Comparison of ENCODE assay signal across 8 cellular contexts in the genomic region with DNA sequence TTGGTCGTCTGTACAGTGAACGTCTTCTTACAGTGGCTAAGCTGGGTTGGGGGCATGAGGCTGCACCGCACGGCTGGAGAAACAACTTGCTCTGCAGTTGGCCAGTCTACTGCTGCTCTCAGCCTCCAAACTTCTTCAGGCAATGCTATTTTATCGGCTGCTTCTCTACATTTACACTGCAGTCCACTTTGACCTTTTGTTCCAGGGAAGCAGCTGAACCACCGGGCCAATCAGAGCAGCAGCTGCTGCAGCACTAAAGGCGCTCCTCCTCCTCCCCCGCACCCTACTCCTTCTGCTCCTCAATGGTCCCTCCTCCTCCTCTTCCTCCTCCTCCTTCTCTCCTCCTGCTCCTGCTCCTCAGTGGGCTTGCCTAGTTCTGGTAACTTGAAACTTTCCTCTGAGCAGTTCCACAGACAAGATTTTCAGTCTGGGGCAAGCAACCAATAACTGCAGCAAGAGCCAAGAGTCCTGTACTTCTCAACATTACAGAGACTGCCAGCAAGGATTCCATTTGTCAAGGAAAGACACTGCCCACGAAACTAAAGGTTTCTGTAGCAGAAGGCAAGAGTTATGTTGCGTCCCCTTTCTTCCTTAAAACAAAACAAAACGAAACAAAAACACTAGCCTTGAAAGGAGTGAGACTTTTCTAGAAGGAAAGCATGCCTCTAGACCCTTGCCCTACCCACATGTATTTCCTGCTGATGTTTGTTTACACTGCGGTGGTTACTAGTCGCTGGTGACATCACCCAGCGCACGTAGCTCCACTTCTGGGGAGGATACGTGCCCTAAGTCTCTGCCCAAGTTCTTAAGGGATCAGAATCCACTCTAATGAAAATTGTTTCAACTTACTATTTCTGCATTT.
DNase-seq lines count a peak whose midpoint lies in the region; ATAC-seq and TF ChIP-seq lines count a peak whose summit lies in the region.

No MANE protein-coding gene starts in this region.

- H3K9ac ChIP-seq in neural progenitor cell: no peak overlapping the region

- H3K79me2 ChIP-seq in neural progenitor cell (ENCODE audit: low read depth): peaks cover 4% of the 10 kb centered on the region

- H3K27me3 ChIP-seq in Peyer's patch: no peaks in the 10 kb centered on the region
- no peaks in the 10 kb centered on the region for H3K27me3 ChIP-seq in foreskin keratinocyte
- H3K27me3 ChIP-seq in neural progenitor cell: no peaks in the 10 kb centered on the region

- peak; percentile 68 to 85 for TF ChIP-seq POLR2A in Peyer's patch (IDR thresholded peaks at IDR 0.05)

- H3K9me3 ChIP-seq in Peyer's patch (no peaks in the 10 kb centered on the region), neural progenitor cell (ENCODE audit: low read depth) (no peaks in the 10 kb centered on the region)

- H3K27me3 Mint-ChIP-seq in neural progenitor cell (ENCODE audit: insufficient read depth, low read depth): peaks cover 2% of the 10 kb centered on the region

- DNase-seq in D341Med (ENCODE audit: low spot score) (peak; percentile 31), HUDEP-2 (lab: John Stamatoyannopoulos, UW; ENCODE audit: unreplicated experiment in 76 of 76) (peak in 69 of 76 experiments; percentile 1 to 78 (median 42)), Peyer's patch (peak; percentile 71 to 93 (median 86)), foreskin keratinocyte (peak; percentile 66 to 79), neural progenitor cell (ENCODE audit: low spot score) (peak; percentile 86), substantia nigra (lab: John Stamatoyannopoulos, UW) (peak; percentile 5 to 86 (median 70))
- DNase-seq in activated gamma-delta T cell treated with anti-CD3 and anti-CD28 coated beads, Interleukin-2, amount 50 U/mL, for 16 hours (ENCODE audit: low read depth): peak; percentile 33

- H3F3A ChIP-seq in neural progenitor cell (ENCODE audit: low read depth): peaks cover 13% of the 10 kb centered on the region

- H3K4me3 Mint-ChIP-seq in neural progenitor cell: peak overlapping the region; percentile 86

- H3K27ac ChIP-seq in Peyer's patch (peak overlapping the region; percentile 70 to 90 (median 80)), foreskin keratinocyte (peak overlapping the region; percentile 84), neural progenitor cell (peak overlapping the region; percentile 90), substantia nigra (ENCODE audit: low read depth, low read length, poor library complexity, severe bottlenecking) (peak overlapping the region; percentile 83)

- H3K4me1 Mint-ChIP-seq in neural progenitor cell: peaks cover 21% of the 10 kb centered on the region

- no peaks in the 10 kb centered on the region for H3K36me3 Mint-ChIP-seq in neural progenitor cell

- peaks cover 0 to 19% (median 0%) of the 10 kb centered on the region in 4 donors for H3K4me1 ChIP-seq in Peyer's patch
- H3K4me1 ChIP-seq in foreskin keratinocyte: no peaks in the 10 kb centered on the region
- peaks cover 14% of the 10 kb centered on the region for H3K4me1 ChIP-seq in neural progenitor cell

- H3K27ac Mint-ChIP-seq in neural progenitor cell: peak overlapping the region; percentile 90

- TF ChIP-seq CTCF in Peyer's patch (IDR thresholded peaks at IDR 0.05) (no peak), foreskin keratinocyte (conservative IDR thresholded peaks at IDR 0.05) (no peak), neural progenitor cell (IDR thresholded peaks at IDR 0.05) (no peak)

- peak overlapping the region; percentile 32 to 67 (median 50) for H3K4me3 ChIP-seq in Peyer's patch
- H3K4me3 ChIP-seq in neural progenitor cell: peak overlapping the region; percentile 44

- H4K20me1 ChIP-seq in neural progenitor cell (ENCODE audit: low read depth): no peaks in the 10 kb centered on the region

- no peaks in the 10 kb centered on the region for H3K9me3 Mint-ChIP-seq in neural progenitor cell

- H2AFZ ChIP-seq in neural progenitor cell (replicated peaks): peak overlapping the region; percentile 88

- peak overlapping the region; percentile 80 for H3K4me2 ChIP-seq in neural progenitor cell

- ATAC-seq in GM21515 (IDR thresholded peaks at IDR 0.05; ENCODE audit: unreplicated experiment) (peak; percentile 97), foreskin keratinocyte (peak; percentile 97)

- H3K36me3 ChIP-seq in Peyer's patch (no peaks in the 10 kb centered on the region), neural progenitor cell (no peaks in the 10 kb centered on the region)

Comparison
In these comparisons a context has a peak if more than half of its experiments do, and no peak if none do; other contexts are left out.
1. Peak in every context shown above with its lines: DNase-seq, ATAC-seq, H3K4me3 ChIP-seq and H3K27ac ChIP-seq.
2. DNase-seq: peak in every context shown above with its lines; median percentile 86 in Peyer's patch; 86 in neural progenitor cell; 72 in foreskin keratinocyte; 70 in substantia nigra; 42 in HUDEP-2; 33 in activated gamma-delta T cell treated with anti-CD3 and anti-CD28 coated beads, Interleukin-2, amount 50 U/mL, for 16 hours; 31 in D341Med.